8 cellular contexts compared by ENCODE assay signal in the genomic region with DNA sequence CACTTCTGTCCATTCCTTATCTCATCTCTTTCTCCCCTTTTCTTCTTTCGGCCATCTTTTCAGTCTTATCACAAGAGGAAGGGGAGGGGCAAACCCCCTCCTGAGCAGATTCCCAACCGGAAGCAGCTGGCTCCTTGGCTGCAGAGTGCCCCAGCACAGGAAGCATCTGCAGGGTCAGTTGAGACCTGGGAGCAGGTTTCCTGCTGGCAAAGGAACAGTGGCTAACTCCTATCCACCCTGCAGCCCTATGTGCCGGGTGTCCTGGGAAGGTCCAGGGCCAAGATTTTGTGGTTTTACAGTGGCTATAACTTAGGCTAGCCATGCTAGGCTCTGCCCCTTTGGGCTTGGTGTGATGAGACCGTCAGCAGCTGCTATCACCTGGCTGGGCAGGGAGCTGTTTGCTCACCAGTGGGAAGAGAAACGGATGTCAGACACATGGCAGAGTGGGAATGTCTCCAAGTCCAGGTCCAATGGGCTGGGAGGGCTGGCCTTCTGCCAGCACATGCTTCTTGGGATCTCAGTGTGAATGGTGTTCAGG. TPM values are rescaled to one million over a fixed set of nuclear protein-coding genes. Genes with fewer than 3 reads are reported as not detected.
DNase-seq lines count a peak whose midpoint lies in the region; ATAC-seq and TF ChIP-seq lines count a peak whose summit lies in the region.

No MANE protein-coding gene starts in this region.

- no peaks in the 10 kb centered on the region for H3K79me1 ChIP-seq in mesenchymal stem cell (replicated peaks; ENCODE audit: low read length, poor library complexity, severe bottlenecking)

- H4K8ac ChIP-seq in mesenchymal stem cell (ENCODE audit: low read length), result peak overlapping the region; percentile 53

- peak overlapping the region; percentile 0 for H2BK5ac ChIP-seq in mesenchymal stem cell (ENCODE audit: low read depth, low read length, poor library complexity, severe bottlenecking)

- no peak for TF ChIP-seq CTCF in brain microvascular endothelial cell (IDR thresholded peaks at IDR 0.05; ENCODE audit: low read depth, low read length, missing control alignments)

- no peak overlapping the region for H3K4me2 ChIP-seq in mesenchymal stem cell (ENCODE audit: low read length, poor library complexity, severe bottlenecking)

- no peak overlapping the region for H2BK120ac ChIP-seq in mesenchymal stem cell (ENCODE audit: low read depth, low read length)

- no peak overlapping the region for H2AFZ ChIP-seq in mesenchymal stem cell (ENCODE audit: low read depth, low read length)

- H3K27ac ChIP-seq in brain microvascular endothelial cell, result peak overlapping the region; percentile 8
- peak overlapping the region; percentile 86 for H3K27ac ChIP-seq in mesenchymal stem cell (ENCODE audit: low read length, poor library complexity, severe bottlenecking)

- H3K4me3 ChIP-seq in brain microvascular endothelial cell (ENCODE audit: low read depth, low read length), result no peak overlapping the region
- H3K4me3 ChIP-seq in mesenchymal stem cell (ENCODE audit: insufficient read depth in 1 of 2, low read depth in 1 of 2, low read length in 2 of 2), result no peak overlapping the region

- peak overlapping the region; percentile 72 for H3K9ac ChIP-seq in mesenchymal stem cell (ENCODE audit: low read length)

- H4K91ac ChIP-seq in mesenchymal stem cell (ENCODE audit: low read length), result peak overlapping the region; percentile 23

- no peak overlapping the region for H3K23ac ChIP-seq in mesenchymal stem cell (ENCODE audit: low read length in 2 of 2)

- in situ Hi-C loops in brain microvascular endothelial cell (cut with HindIII; ENCODE audit: low pct_ligation_motif_present, low sequenced_read_pairs), result no loop called here

- H3K4ac ChIP-seq in mesenchymal stem cell (ENCODE audit: low read depth in 1 of 2, low read length in 2 of 2), result peak overlapping the region; percentile 69 to 79

- H2BK12ac ChIP-seq in mesenchymal stem cell (ENCODE audit: low read length in 2 of 2), result peak overlapping the region in 1 of 2 experiments; percentile 12

- peaks cover 52% of the 10 kb centered on the region for H3K4me1 ChIP-seq in mesenchymal stem cell (ENCODE audit: control insufficient read depth, insufficient read depth, low read depth, low read length)

- no peaks in the 10 kb centered on the region for H3K27me3 ChIP-seq in brain microvascular endothelial cell (replicated peaks)
- H3K27me3 ChIP-seq in mesenchymal stem cell (ENCODE audit: control insufficient read depth in 1 of 2, insufficient read depth in 1 of 2, low read length in 2 of 2), result no peaks in the 10 kb centered on the region

- H2BK15ac ChIP-seq in mesenchymal stem cell (ENCODE audit: low read depth, poor library complexity, severe bottlenecking), result no peak overlapping the region

- H3K14ac ChIP-seq in mesenchymal stem cell (ENCODE audit: low read length in 2 of 2), result no peak overlapping the region

- 29% methylated on average over 5 of the region's 5 CpGs for WGBS in mesenchymal stem cell

- peak overlapping the region; percentile 81 to 88 for H3K18ac ChIP-seq in mesenchymal stem cell (ENCODE audit: low read depth in 1 of 2, low read length in 2 of 2)

- DNase-seq in Daoy (ENCODE audit: low read depth) (peak; percentile 57), NCI-H1092 (lab: John Stamatoyannopoulos, UW) (peak; percentile 49), brain microvascular endothelial cell (no peak), mesenchymal stem cell (peak; percentile 79), cortex of kidney (lab: John Stamatoyannopoulos, UW) (no peak), HT-29 (ENCODE audit: low spot score) (no peak)

- no peaks in the 10 kb centered on the region for H3K9me3 ChIP-seq in mesenchymal stem cell (ENCODE audit: control insufficient read depth, low read length)

- no peak for TF ChIP-seq POLR2A in GM18505 (IDR thresholded peaks at IDR 0.05; ENCODE audit: borderline replicate concordance, extremely low read depth, insufficient read depth, insufficient read length)

- peaks cover 64% of the 10 kb centered on the region for H3K36me3 ChIP-seq in brain microvascular endothelial cell (replicated peaks)
- H3K36me3 ChIP-seq in mesenchymal stem cell (ENCODE audit: control insufficient read depth in 1 of 2, insufficient read depth in 2 of 2, low read depth in 1 of 2, low read length in 2 of 2), result peaks cover 62 to 88% of the 10 kb centered on the region in 2 experiments

- ATAC-seq in GM18505 (IDR thresholded peaks at IDR 0.05; ENCODE audit: unreplicated experiment) (no peak), HG02798 (IDR thresholded peaks at IDR 0.05; ENCODE audit: poor library complexity, unreplicated experiment) (no peak)

- peak overlapping the region; percentile 54 for H2AK5ac ChIP-seq in mesenchymal stem cell (ENCODE audit: low read length, severe bottlenecking)

RNA-seq across cellular contexts. Expression of a gene that starts 40.4 kb away (rescaled TPM):
- 28.7 and 41.9 TPM in 2 replicates for total RNA-seq in Daoy (2014; rRNA removed; shearing (Covaris generic))
- 50.8 TPM for polyA plus RNA-seq in mesenchymal stem cell (2013, experiment 1 of 2)
- polyA plus RNA-seq in mesenchymal stem cell (2013, experiment 2 of 2), result 50.3 TPM
- total RNA-seq in HT-29 (2014; rRNA removed; shearing (Covaris generic)), result 1.7 and 2.4 TPM in 2 replicates

Comparison
In these comparisons a context has a peak if more than half of its experiments do, and no peak if none do; other contexts are left out.
1. DNase-seq: peak in Daoy (single experiment), NCI-H1092 (single experiment) and mesenchymal stem cell (single experiment); none in brain microvascular endothelial cell (single experiment), cortex of kidney (single experiment) and HT-29 (single experiment).